In genomic region chr14:75293920-75294648, GRCh38 we compare ENCODE assay signal across 8 cellular contexts. TPM values are rescaled to one million over a fixed set of nuclear protein-coding genes. Genes with fewer than 3 reads are reported as not detected.
DNase-seq lines count a peak whose midpoint lies in the region; ATAC-seq and TF ChIP-seq lines count a peak whose summit lies in the region.

No MANE protein-coding gene starts in this region.

- no peak for TF ChIP-seq EP300 in Ishikawa (IDR thresholded peaks at IDR 0.05; ENCODE audit: borderline replicate concordance)

- TF ChIP-seq RAD21 in Ishikawa (IDR thresholded peaks at IDR 0.05; ENCODE audit: low read depth) = no peak; the same call in 1 of the 2 replicates

- peak; percentile 91 for ATAC-seq in GM21717 (IDR thresholded peaks at IDR 0.05; ENCODE audit: unreplicated experiment)

- peak; percentile 81 for DNase-seq in DMS 273 treated with DMSO at 0.1 percent for 48 hours (lab: John Stamatoyannopoulos, UW)
- peak; percentile 46 for DNase-seq in OCI-M2 (lab: John Stamatoyannopoulos, UW; ENCODE audit: unreplicated experiment)
- peak; percentile 97 for DNase-seq in activated T-cell treated with anti-CD3 and anti-CD28 coated beads for 48 hours (ENCODE audit: low read depth)
- DNase-seq in epithelial cell of prostate (ENCODE audit: low read depth, low spot score) = no peak
- DNase-seq in mucosa of gallbladder (ENCODE audit: low spot score) = peak; percentile 97
- DNase-seq in stimulated activated CD8-positive, alpha-beta memory T cell treated with anti-CD3 and anti-CD28 coated beads, Interleukin-4, amount 100 ng/mL, for 24 hours (ENCODE audit: low read depth) = peak; percentile 90

- H3K27ac ChIP-seq in epithelial cell of prostate = peak overlapping the region; percentile 85

TF ChIP-seq in Ishikawa, 13 proteins besides CTCF, POLR2A, EP300 and RAD21:
- no peak for TF ChIP-seq CEBPB (IDR thresholded peaks at IDR 0.05)
- peak; percentile 51; the same call in 1 of the 2 replicates for TF ChIP-seq TEAD4 (IDR thresholded peaks at IDR 0.05)
- TF ChIP-seq ZBTB7A (IDR thresholded peaks at IDR 0.05; ENCODE audit: low read depth) = peak; percentile 98
- TF ChIP-seq, protein P1, sequence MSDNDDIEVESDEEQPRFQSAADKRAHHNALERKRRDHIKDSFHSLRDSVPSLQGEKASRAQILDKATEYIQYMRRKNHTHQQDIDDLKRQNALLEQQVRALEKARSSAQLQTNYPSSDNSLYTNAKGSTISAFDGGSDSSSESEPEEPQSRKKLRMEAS (IDR thresholded peaks at IDR 0.05) = peak; percentile 66; the same call in 1 of the 2 replicates
- no peak for TF ChIP-seq YY1 (IDR thresholded peaks at IDR 0.05; ENCODE audit: low read depth)
- TF ChIP-seq REST (IDR thresholded peaks at IDR 0.05; ENCODE audit: low read depth) = no peak
- TF ChIP-seq FOXM1 (IDR thresholded peaks at IDR 0.05; ENCODE audit: borderline replicate concordance, low read depth) = no peak
- peak; percentile 53; the same call in 1 of the 2 replicates for TF ChIP-seq CREB1 (IDR thresholded peaks at IDR 0.05; ENCODE audit: low read depth)
- 0 out of 2 replicates have a peak, but pooled peaks have one; percentile 18 for TF ChIP-seq NFIC (IDR thresholded peaks at IDR 0.05)
- peak; percentile 41; the same call in 1 of the 2 replicates for TF ChIP-seq TAF1 (IDR thresholded peaks at IDR 0.05; ENCODE audit: low read depth)
- no peak for TF ChIP-seq USF1 (IDR thresholded peaks at IDR 0.05)
- TF ChIP-seq EGR1 (IDR thresholded peaks at IDR 0.05) = no peak
- peak; percentile 5; the same call in 1 of the 2 replicates for TF ChIP-seq TCF12 (IDR thresholded peaks at IDR 0.05; ENCODE audit: low read depth)

RNA-seq across cellular contexts. Expression of gene FOS, which starts 15.5 kb away (rescaled TPM):
- 165 TPM for total RNA-seq in mucosa of gallbladder
